Comparison of ENCODE assay signal across 8 cellular contexts in genomic region chrX:65688403-65688881, GRCh38.
DNase-seq lines count a peak whose midpoint lies in the region; ATAC-seq and TF ChIP-seq lines count a peak whose summit lies in the region.

No MANE protein-coding gene starts in this region.

- H3K9me3 Mint-ChIP-seq in activated naive CD4-positive, alpha-beta T cell treated with anti-CD3 and anti-CD28 coated beads, Interleukin-2, amount 50 U/mL, for 24 hours, result no peaks in the 10 kb centered on the region
- no peaks in the 10 kb centered on the region for H3K9me3 Mint-ChIP-seq in memory B cell

- no peak for DNase-seq in activated naive CD4-positive, alpha-beta T cell treated with Interleukin-2 at 50 U/mL for 16 hours
- DNase-seq in SKM-1 (lab: John Stamatoyannopoulos, UW; ENCODE audit: unreplicated experiment) (peak; percentile 5), memory B cell (ENCODE audit: low spot score in 2 of 2) (no peak), middle frontal gyrus (ENCODE audit: extremely low spot score, low spot score) (no peak), HUDEP-2 (lab: John Stamatoyannopoulos, UW; ENCODE audit: unreplicated experiment in 76 of 76) (no peak), erythroblast (lab: John Stamatoyannopoulos, UW) (no peak)

- H3K27me3 Mint-ChIP-seq in activated naive CD4-positive, alpha-beta T cell treated with anti-CD3 and anti-CD28 coated beads, Interleukin-2, amount 50 U/mL, for 24 hours, result no peaks in the 10 kb centered on the region
- H3K27me3 Mint-ChIP-seq in memory B cell, result no peaks in the 10 kb centered on the region

- peaks cover 17% of the 10 kb centered on the region for H3K36me3 Mint-ChIP-seq in activated naive CD4-positive, alpha-beta T cell treated with anti-CD3 and anti-CD28 coated beads, Interleukin-2, amount 50 U/mL, for 24 hours
- peaks cover 12% of the 10 kb centered on the region for H3K36me3 Mint-ChIP-seq in memory B cell

- peak overlapping the region; percentile 94 for H3K27ac Mint-ChIP-seq in activated naive CD4-positive, alpha-beta T cell treated with anti-CD3 and anti-CD28 coated beads, Interleukin-2, amount 50 U/mL, for 24 hours
- peak overlapping the region; percentile 95 for H3K27ac Mint-ChIP-seq in memory B cell

- H3K4me3 Mint-ChIP-seq in activated naive CD4-positive, alpha-beta T cell treated with anti-CD3 and anti-CD28 coated beads, Interleukin-2, amount 50 U/mL, for 24 hours, result peak overlapping the region; percentile 72
- H3K4me3 Mint-ChIP-seq in memory B cell, result peak overlapping the region; percentile 69

- TF ChIP-seq POLR2A in erythroblast (IDR thresholded peaks at IDR 0.05; ENCODE audit: low read length), result no peak

- ATAC-seq in HG02970 (IDR thresholded peaks at IDR 0.05; ENCODE audit: low FRiP score, unreplicated experiment) (peak; percentile 91), memory B cell (ENCODE audit: low read depth) (peak; percentile 31)

- peaks cover 82% of the 10 kb centered on the region for H3K4me1 Mint-ChIP-seq in activated naive CD4-positive, alpha-beta T cell treated with anti-CD3 and anti-CD28 coated beads, Interleukin-2, amount 50 U/mL, for 24 hours
- H3K4me1 Mint-ChIP-seq in memory B cell, result peaks cover 60% of the 10 kb centered on the region
